Comparison of ENCODE assay signal across 8 cellular contexts in the genomic region with DNA sequence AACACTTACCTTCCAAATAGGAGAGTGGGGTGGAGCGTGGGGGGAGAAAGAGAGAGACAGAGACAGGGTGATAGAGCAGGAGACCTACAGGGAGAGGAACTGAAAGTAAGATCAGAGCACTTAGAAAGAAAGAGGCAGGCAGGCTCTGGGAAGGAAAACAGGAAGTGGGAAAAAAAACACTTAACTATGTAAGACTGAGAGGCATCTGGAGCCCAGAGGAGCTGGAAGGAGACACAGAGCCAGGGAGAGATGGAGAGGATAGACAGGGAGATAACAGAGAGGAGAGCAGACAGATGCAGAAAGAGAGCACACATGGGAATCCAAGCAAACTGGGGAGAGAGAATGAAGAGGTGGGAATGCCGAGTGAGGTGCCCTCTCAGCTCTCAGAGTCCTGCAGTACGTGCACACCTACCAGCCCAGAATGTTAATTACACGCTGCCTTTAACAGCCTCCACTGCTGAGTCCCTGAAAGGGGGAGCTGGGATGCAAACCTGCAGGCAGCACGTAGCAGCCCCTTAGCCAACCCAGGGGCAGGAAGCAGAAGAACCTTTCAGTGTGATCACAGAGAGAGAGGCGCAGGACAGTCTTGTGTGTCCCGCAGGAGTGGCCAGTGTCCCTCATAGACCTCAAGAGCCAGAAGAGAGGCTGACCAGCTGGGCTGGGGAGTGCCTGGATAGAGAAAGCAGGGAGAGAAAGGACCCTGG.
A peak's percentile ranks its signal among the peaks of the same experiment; 100 is the strongest.
DNase-seq lines count a peak whose midpoint lies in the region; ATAC-seq, FAIRE-seq and TF ChIP-seq lines count a peak whose summit lies in the region.

No MANE protein-coding gene starts in this region.

- peak overlapping the region; percentile 52 for H3K4me3 Mint-ChIP-seq in T-helper 1 cell treated with Interleukin-12 subunit alpha and Interleukin-12 subunit beta and Interleukin-4 antibody, amounts not matched to agents 30 μg/mL and 1 μg/mL, for 36 hours
- peak overlapping the region; percentile 69 for H3K4me3 Mint-ChIP-seq in glutamatergic neuron (ENCODE audit: unreplicated experiment)

- DNase-seq in T-helper 1 cell = no peak
- peak; percentile 47 for DNase-seq in SIG-M5 (lab: John Stamatoyannopoulos, UW)
- no peak for DNase-seq in glutamatergic neuron
- peak; percentile 31 for DNase-seq in smooth muscle cell of the brain vasculature (ENCODE audit: low read depth, low spot score)
- no peak for DNase-seq in central memory CD4-positive, alpha-beta T cell
- no peak for DNase-seq in frontal cortex (ENCODE audit: low spot score in 2 of 2)

- no peak for FAIRE-seq in frontal cortex (lab: Jason Lieb, UNC)

- H3K4me1 Mint-ChIP-seq in T-helper 1 cell treated with Interleukin-12 subunit alpha and Interleukin-12 subunit beta and Interleukin-4 antibody, amounts not matched to agents 30 μg/mL and 1 μg/mL, for 36 hours (ENCODE audit: low read depth) = peaks cover 14% of the 10 kb centered on the region
- H3K4me1 Mint-ChIP-seq in glutamatergic neuron (ENCODE audit: low read depth, unreplicated experiment) = peaks cover 51% of the 10 kb centered on the region

- peak overlapping the region; percentile 70 for H3K27ac Mint-ChIP-seq in T-helper 1 cell treated with Interleukin-12 subunit alpha and Interleukin-12 subunit beta and Interleukin-4 antibody, amounts not matched to agents 30 μg/mL and 1 μg/mL, for 36 hours
- H3K27ac Mint-ChIP-seq in glutamatergic neuron (ENCODE audit: unreplicated experiment) = peak overlapping the region; percentile 82

- TF ChIP-seq CTCF in glutamatergic neuron (IDR thresholded peaks at IDR 0.05; ENCODE audit: partially characterized antibody, unreplicated experiment) = no peak

- ATAC-seq in HG02884 (IDR thresholded peaks at IDR 0.05; ENCODE audit: unreplicated experiment) = peak; percentile 73

- peaks cover 9% of the 10 kb centered on the region for H3K27me3 Mint-ChIP-seq in T-helper 1 cell treated with Interleukin-12 subunit alpha and Interleukin-12 subunit beta and Interleukin-4 antibody, amounts not matched to agents 30 μg/mL and 1 μg/mL, for 36 hours (ENCODE audit: low read depth)
- peaks cover 6% of the 10 kb centered on the region for H3K27me3 Mint-ChIP-seq in glutamatergic neuron (ENCODE audit: unreplicated experiment)

- H3K9me3 Mint-ChIP-seq in T-helper 1 cell treated with Interleukin-12 subunit alpha and Interleukin-12 subunit beta and Interleukin-4 antibody, amounts not matched to agents 30 μg/mL and 1 μg/mL, for 36 hours = no peaks in the 10 kb centered on the region
- H3K9me3 Mint-ChIP-seq in glutamatergic neuron (ENCODE audit: unreplicated experiment) = peaks cover 7% of the 10 kb centered on the region

- no peaks in the 10 kb centered on the region for H3K36me3 Mint-ChIP-seq in T-helper 1 cell treated with Interleukin-12 subunit alpha and Interleukin-12 subunit beta and Interleukin-4 antibody, amounts not matched to agents 30 μg/mL and 1 μg/mL, for 36 hours (ENCODE audit: low read depth)
- no peaks in the 10 kb centered on the region for H3K36me3 Mint-ChIP-seq in glutamatergic neuron (ENCODE audit: unreplicated experiment)

Comparison
In these comparisons a context has a peak if more than half of its experiments do, and no peak if none do; other contexts are left out.
1. DNase-seq: peak in SIG-M5 (single experiment) and smooth muscle cell of the brain vasculature (single experiment); none in T-helper 1 cell (0 of 5), glutamatergic neuron (single experiment), central memory CD4-positive, alpha-beta T cell (single experiment) and frontal cortex (0 of 2).